In genomic region chr2:113007250-113007649, GRCh38 we compare ENCODE assay signal across 32 cellular contexts. TPM values are rescaled to one million over a fixed set of nuclear protein-coding genes. Genes with fewer than 3 reads are reported as not detected.
"Had no signal": no experiment of that assay in that cellular context is flagged by ENCODE, and none has a peak within 500 bp of the region (broad histone marks: within the 10 kb centered on the region; RNA-seq: fewer than 3 reads in every experiment).

No MANE protein-coding gene starts in this region.

- H3K4me3 ChIP-seq: neural progenitor cell, ovary, psoas muscle, skin epidermis, smooth muscle cell, spleen, suprapubic skin, testis, tibial artery, transverse colon, upper lobe of right lung, uterus had no signal

- H3K79me2 ChIP-seq: parathyroid adenoma had no signal

- ATAC-seq: natural killer cell; psoas muscle; right cardiac atrium; sciatic nerve; stimulated activated memory B cell treated with anti-CD40 and anti-IgM and Interleukin-4, amounts not matched to agents 10 μg/mL and 1 μg/mL and 100 μg/mL, for 72 hours; stimulated activated naive CD8-positive, alpha-beta T cell treated with anti-CD3 and anti-CD28 coated beads, Interleukin-15, amount 100 ng/mL, for 72 hours; stimulated activated naive CD8-positive, alpha-beta T cell treated with anti-CD3 and anti-CD28 coated beads, Interleukin-15, Interleukin-2, amounts not matched to agents 100 U/mL and 50 U/mL, for 24 hours; upper lobe of right lung had no signal

- H3K27me3 ChIP-seq: ovary, spleen, suprapubic skin, testis, tibial artery, upper lobe of right lung, uterus had no signal

- H3K9me3 ChIP-seq: ovary, psoas muscle, suprapubic skin, testis, tibial artery, transverse colon, upper lobe of right lung, uterus had no signal

- H3K27ac ChIP-seq: neural progenitor cell, ovary, parathyroid adenoma, psoas muscle, skin epidermis, spleen, suprapubic skin, testis, tibial artery, transverse colon, upper lobe of right lung, uterus had no signal

- H3K36me3 ChIP-seq: neural progenitor cell, ovary, spleen, suprapubic skin, tibial artery, transverse colon, upper lobe of right lung, uterus had no signal

- DNase-seq: natural killer cell; occipital lobe; ovary; posterior cingulate gyrus; psoas muscle; right cardiac atrium; spleen; stimulated activated CD4-positive, alpha-beta T cell treated with anti-CD3 and anti-CD28 coated beads, Interleukin-12 subunit alpha, Interleukin-12 subunit beta, amount 100 ng/mL, for 4 hours; stimulated activated CD4-positive, alpha-beta T cell treated with anti-CD3 and anti-CD28 coated beads, Interleukin-1b, Interleukin-23, amount 100 ng/mL, for 48 hours; stimulated activated CD4-positive, alpha-beta T cell treated with anti-CD3 and anti-CD28 coated beads, Interleukin-4, amount 100 ng/mL, for 1 hour; stimulated activated CD4-positive, alpha-beta T cell treated with anti-CD3 and anti-CD28 coated beads, Interleukin-4, amount 100 ng/mL, for 4 hours; stimulated activated CD8-positive, alpha-beta memory T cell treated with anti-CD3 and anti-CD28 coated beads, Interleukin-4, amount 100 ng/mL, for 48 hours; stimulated activated naive CD8-positive, alpha-beta T cell treated with anti-CD3 and anti-CD28 coated beads, Interleukin-15, amount 100 ng/mL, for 72 hours; stimulated activated naive CD8-positive, alpha-beta T cell treated with anti-CD3 and anti-CD28 coated beads, Interleukin-15, Interleukin-2, amounts not matched to agents 100 U/mL and 50 U/mL, for 24 hours; substantia nigra; testis; tibial artery; transverse colon; upper lobe of right lung; uterus had no signal

- H3K4me2 ChIP-seq: neural progenitor cell, smooth muscle cell had no signal

- H3K9ac ChIP-seq: neural progenitor cell, parathyroid adenoma had no signal

- H2AFZ ChIP-seq: neural progenitor cell, parathyroid adenoma had no signal

- H3K4me1 ChIP-seq: neural progenitor cell, parathyroid adenoma, psoas muscle, spleen, suprapubic skin, testis, tibial artery, transverse colon, upper lobe of right lung, uterus had no signal

RNA-seq across cellular contexts. Expression of gene IL36A, which starts 2.0 kb away (rescaled TPM):
- total RNA-seq: natural killer cell, occipital lobe, osteoblast, ovary, progenitor cell of endocrine pancreas, psoas muscle, renal cortical epithelial cell, right cardiac atrium, sciatic nerve, smooth muscle cell, spleen, suprapubic skin, testis, transverse colon, upper lobe of right lung, urinary bladder, uterus had no signal
- polyA plus RNA-seq: neural cell, ovary, psoas muscle, right cardiac atrium, smooth muscle cell, urinary bladder had no signal

RNA-seq across cellular contexts. Expression of gene IL36G, which starts 29.4 kb away (rescaled TPM):
- total RNA-seq: natural killer cell, occipital lobe, osteoblast, ovary, progenitor cell of endocrine pancreas, psoas muscle, renal cortical epithelial cell, right cardiac atrium, sciatic nerve, spleen, upper lobe of right lung, urinary bladder, uterus had no signal
- polyA plus RNA-seq: neural cell, ovary, psoas muscle, right cardiac atrium, urinary bladder had no signal

RNA-seq across cellular contexts. Expression of gene IL36B, which starts 45.4 kb away (rescaled TPM):
- total RNA-seq: natural killer cell, occipital lobe, osteoblast, ovary, progenitor cell of endocrine pancreas, psoas muscle, renal cortical epithelial cell, right cardiac atrium, sciatic nerve, smooth muscle cell, spleen, testis, transverse colon, upper lobe of right lung, urinary bladder, uterus had no signal
- polyA plus RNA-seq: neural cell, ovary, psoas muscle, right cardiac atrium, smooth muscle cell, spleen, urinary bladder had no signal

RNA-seq across cellular contexts. Expression of gene IL36RN, which starts 51.7 kb away (rescaled TPM):
- total RNA-seq: natural killer cell, occipital lobe, osteoblast, ovary, progenitor cell of endocrine pancreas, psoas muscle, renal cortical epithelial cell, right cardiac atrium, sciatic nerve, spleen, testis, transverse colon, upper lobe of right lung, uterus had no signal
- polyA plus RNA-seq: neural cell, ovary, psoas muscle, right cardiac atrium, spleen, urinary bladder had no signal
